ENCODE assay signal across 1 cellular context in the genomic region with DNA sequence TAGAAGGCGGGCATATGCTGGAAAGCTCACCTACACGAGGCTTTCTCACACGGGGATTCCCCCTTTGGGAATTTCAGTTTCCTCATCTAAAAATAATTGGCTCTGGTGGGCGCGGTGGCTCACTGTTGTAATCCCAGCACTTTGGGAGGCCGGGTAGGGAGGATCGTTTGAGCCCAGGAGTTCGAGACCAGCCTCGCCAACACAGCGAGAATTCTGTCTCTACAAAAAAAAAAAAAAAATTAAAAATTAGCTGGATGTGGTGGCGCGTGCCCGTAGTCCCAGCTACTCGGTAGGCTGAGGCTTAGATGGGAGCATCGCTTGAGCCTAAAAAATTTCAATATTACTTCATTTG.
TF ChIP-seq lines count a peak whose summit lies in the region.

No MANE protein-coding gene starts in this region.

TF ChIP-seq in A549, 52 proteins besides CTCF, POLR2A, EP300 and RAD21 (continued from another document):
- TF ChIP-seq, protein P1, sequence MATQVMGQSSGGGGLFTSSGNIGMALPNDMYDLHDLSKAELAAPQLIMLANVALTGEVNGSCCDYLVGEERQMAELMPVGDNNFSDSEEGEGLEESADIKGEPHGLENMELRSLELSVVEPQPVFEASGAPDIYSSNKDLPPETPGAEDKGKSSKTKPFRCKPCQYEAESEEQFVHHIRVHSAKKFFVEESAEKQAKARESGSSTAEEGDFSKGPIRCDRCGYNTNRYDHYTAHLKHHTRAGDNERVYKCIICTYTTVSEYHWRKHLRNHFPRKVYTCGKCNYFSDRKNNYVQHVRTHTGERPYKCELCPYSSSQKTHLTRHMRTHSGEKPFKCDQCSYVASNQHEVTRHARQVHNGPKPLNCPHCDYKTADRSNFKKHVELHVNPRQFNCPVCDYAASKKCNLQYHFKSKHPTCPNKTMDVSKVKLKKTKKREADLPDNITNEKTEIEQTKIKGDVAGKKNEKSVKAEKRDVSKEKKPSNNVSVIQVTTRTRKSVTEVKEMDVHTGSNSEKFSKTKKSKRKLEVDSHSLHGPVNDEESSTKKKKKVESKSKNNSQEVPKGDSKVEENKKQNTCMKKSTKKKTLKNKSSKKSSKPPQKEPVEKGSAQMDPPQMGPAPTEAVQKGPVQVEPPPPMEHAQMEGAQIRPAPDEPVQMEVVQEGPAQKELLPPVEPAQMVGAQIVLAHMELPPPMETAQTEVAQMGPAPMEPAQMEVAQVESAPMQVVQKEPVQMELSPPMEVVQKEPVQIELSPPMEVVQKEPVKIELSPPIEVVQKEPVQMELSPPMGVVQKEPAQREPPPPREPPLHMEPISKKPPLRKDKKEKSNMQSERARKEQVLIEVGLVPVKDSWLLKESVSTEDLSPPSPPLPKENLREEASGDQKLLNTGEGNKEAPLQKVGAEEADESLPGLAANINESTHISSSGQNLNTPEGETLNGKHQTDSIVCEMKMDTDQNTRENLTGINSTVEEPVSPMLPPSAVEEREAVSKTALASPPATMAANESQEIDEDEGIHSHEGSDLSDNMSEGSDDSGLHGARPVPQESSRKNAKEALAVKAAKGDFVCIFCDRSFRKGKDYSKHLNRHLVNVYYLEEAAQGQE (IDR thresholded peaks at IDR 0.05), result no peak
- TF ChIP-seq FOSL2 (IDR thresholded peaks at IDR 0.05) (no peak), FOSL2 (CRISPR knock-in tag; IDR thresholded peaks at IDR 0.05) (no peak), RNF2 (IDR thresholded peaks at IDR 0.05; ENCODE audit: borderline replicate concordance, low read depth) (no peak), POLR2AphosphoS2 (conservative IDR thresholded peaks at IDR 0.05; ENCODE audit: low read length) (no peak), JUN (IDR thresholded peaks at IDR 0.05) (no peak), EHF (CRISPR knock-in tag; IDR thresholded peaks at IDR 0.05) (0 out of 2 replicates have a peak, but pooled peaks have one; percentile 24), NR3C1 (IDR thresholded peaks at IDR 0.05) (no peak), HOXB13 (CRISPR knock-in tag; IDR thresholded peaks at IDR 0.05; ENCODE audit: low read depth) (0 out of 2 replicates have a peak, but pooled peaks have one; percentile 15), NPAS2 (CRISPR knock-in tag; IDR thresholded peaks at IDR 0.05; ENCODE audit: borderline replicate concordance) (no peak), MYC (IDR thresholded peaks at IDR 0.05; ENCODE audit: borderline replicate concordance, low read length) (no peak)
- TF ChIP-seq, protein P2, sequence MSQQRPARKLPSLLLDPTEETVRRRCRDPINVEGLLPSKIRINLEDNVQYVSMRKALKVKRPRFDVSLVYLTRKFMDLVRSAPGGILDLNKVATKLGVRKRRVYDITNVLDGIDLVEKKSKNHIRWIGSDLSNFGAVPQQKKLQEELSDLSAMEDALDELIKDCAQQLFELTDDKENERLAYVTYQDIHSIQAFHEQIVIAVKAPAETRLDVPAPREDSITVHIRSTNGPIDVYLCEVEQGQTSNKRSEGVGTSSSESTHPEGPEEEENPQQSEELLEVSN (IDR thresholded peaks at IDR 0.05; ENCODE audit: borderline replicate concordance, low read depth), result no peak
TF ChIP-seq in A549: peak in this region for 6.
